ENCODE assay signal across 8 cellular contexts in the genomic region with DNA sequence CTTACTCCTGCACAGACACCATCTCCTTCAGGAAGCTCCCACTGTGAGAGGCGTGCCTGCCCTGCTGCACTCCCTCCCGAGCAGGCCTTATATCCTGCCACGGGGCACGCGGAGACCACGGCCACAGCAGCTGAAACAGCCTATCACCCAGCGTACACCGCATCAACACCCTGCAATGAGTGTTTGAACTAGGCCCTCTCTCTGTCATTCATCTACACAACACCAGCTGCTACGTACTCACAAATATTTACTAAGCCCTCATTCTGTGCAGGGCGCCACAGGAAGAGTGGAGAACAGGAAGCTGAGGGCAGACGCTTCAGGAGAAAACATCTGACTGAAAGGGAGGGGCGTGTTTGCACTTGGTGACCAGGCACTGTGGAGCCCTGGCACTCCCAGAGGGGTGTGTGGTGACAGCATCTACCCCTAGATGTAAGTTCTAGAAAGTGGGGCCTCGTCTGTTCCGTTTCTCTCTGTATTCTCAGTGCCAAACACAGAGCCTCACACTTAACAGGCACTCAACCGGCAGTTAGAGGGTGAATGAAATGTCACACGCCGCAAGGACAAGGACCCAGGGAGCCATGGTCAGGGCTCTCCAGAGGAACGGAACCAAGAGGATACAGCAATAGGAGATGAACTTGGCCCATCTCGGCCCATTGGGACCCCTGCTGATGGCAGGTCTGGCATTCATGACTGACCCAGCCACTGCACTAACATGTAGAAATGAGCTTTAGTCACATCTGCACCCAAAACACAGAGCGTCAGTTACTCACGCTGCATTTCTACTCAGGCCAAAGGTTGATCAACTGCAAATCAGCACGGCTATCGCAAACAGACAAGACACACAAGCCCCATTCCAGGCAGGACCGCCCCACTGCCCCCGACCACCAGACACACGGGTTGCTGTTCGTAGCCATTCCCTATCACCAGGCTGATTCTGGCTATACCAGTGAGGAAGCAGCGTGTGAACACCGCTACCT. TPM values are rescaled to one million over a fixed set of nuclear protein-coding genes. Genes with fewer than 3 reads are reported as not detected.
DNase-seq lines count a peak whose midpoint lies in the region; ATAC-seq and TF ChIP-seq lines count a peak whose summit lies in the region.

No MANE protein-coding gene starts in this region.

- POLR2A ChIA-PET in WTC11 (lab: Charles Lee): no interaction called here

- peak; percentile 62 for DNase-seq in COLO829 (ENCODE audit: low spot score)
- DNase-seq in NCI-H1417 (lab: John Stamatoyannopoulos, UW): peak; percentile 77 to 100 (median 96)
- no peak for DNase-seq in WTC11 (ENCODE audit: low spot score)
- DNase-seq in central memory CD4-positive, alpha-beta T cell: peak; percentile 89
- no peak for DNase-seq in NCI-H1048 (lab: John Stamatoyannopoulos, UW)

- H3K36me3 ChIP-seq in mesodermal cell (ENCODE audit: control insufficient read depth, insufficient read depth, low read length): peaks cover 35% of the 10 kb centered on the region
- no peaks in the 10 kb centered on the region for H3K36me3 ChIP-seq in stomach smooth muscle (ENCODE audit: control insufficient read depth in 2 of 2, insufficient read depth in 2 of 2, low read length in 2 of 2)

- no peaks in the 10 kb centered on the region for H3K9me3 Mint-ChIP-seq in WTC11

- H3K4me3 ChIP-seq in mesodermal cell (ENCODE audit: extremely low read depth, insufficient read depth, low read length, poor library complexity, severe bottlenecking) (no peak overlapping the region), stomach smooth muscle (ENCODE audit: low read length in 2 of 2) (peak overlapping the region in 1 of 2 donors; percentile 49)

- H3K4me1 Mint-ChIP-seq in WTC11: peaks cover 70% of the 10 kb centered on the region

- H3K9me3 ChIP-seq in mesodermal cell (ENCODE audit: control insufficient read depth, low read length): no peaks in the 10 kb centered on the region
- H3K9me3 ChIP-seq in stomach smooth muscle (ENCODE audit: control insufficient read depth in 2 of 2, low read length in 2 of 2): no peaks in the 10 kb centered on the region

- WGBS in mesodermal cell (ENCODE audit: insufficient coverage in 2 of 2), 2 experiments: 72 to 83% methylated on average over 21 to 24 of the region's 29 CpGs

- H3K4me1 ChIP-seq in mesodermal cell (ENCODE audit: control insufficient read depth, insufficient read depth, low read length, poor library complexity, severe bottlenecking): peaks cover 27% of the 10 kb centered on the region
- peaks cover 74% of the 10 kb centered on the region for H3K4me1 ChIP-seq in stomach smooth muscle (ENCODE audit: control insufficient read depth, insufficient read depth, low read length)

- CTCF ChIA-PET in WTC11 (lab: Charles Lee): interaction anchor here (1.1 to 1.5 kb wide), 3 partner anchors 60 to 158 kb away, joined by 3 to 5 read pairs (median 3); no protein-coding TSS in a partner anchor

- no peaks in the 10 kb centered on the region for H3K27me3 ChIP-seq in stomach smooth muscle (ENCODE audit: control insufficient read depth in 1 of 2, insufficient read depth in 2 of 2, low read length in 2 of 2)

- ATAC-seq in WTC11: peak; percentile 46
- ATAC-seq in HG03520 (IDR thresholded peaks at IDR 0.05; ENCODE audit: unreplicated experiment): no peak

- 0 out of 2 replicates have a peak overlapping the region, but pooled peaks have one; percentile 12 for H3K4me3 Mint-ChIP-seq in WTC11

- no peaks in the 10 kb centered on the region for H3K36me3 Mint-ChIP-seq in WTC11

- peak overlapping the region; percentile 65 for H3K27ac ChIP-seq in mesodermal cell (ENCODE audit: low read depth, low read length, severe bottlenecking)
- H3K27ac ChIP-seq in stomach smooth muscle (ENCODE audit: low read length): peak overlapping the region; percentile 55

- no peaks in the 10 kb centered on the region for H3K27me3 Mint-ChIP-seq in WTC11 (ENCODE audit: low read depth)

- TF ChIP-seq CTCF in WTC11 (IDR thresholded peaks at IDR 0.05): no peak

- peak overlapping the region; percentile 82 for H3K27ac Mint-ChIP-seq in WTC11

- H3K9ac ChIP-seq in stomach smooth muscle (ENCODE audit: low read length in 2 of 2): peak overlapping the region in 1 of 2 donors; percentile 36

TF ChIP-seq in WTC11, 78 proteins besides CTCF, POLR2A, EP300 and RAD21:
- no peak for TF ChIP-seq GRHL2 (CRISPR knock-in tag; IDR thresholded peaks at IDR 0.05; ENCODE audit: insufficient replicate concordance, severe bottlenecking)
- TF ChIP-seq GABPB1 (CRISPR knock-in tag; IDR thresholded peaks at IDR 0.05): peak; percentile 65; the same call in 1 of the 2 replicates
- TF ChIP-seq, protein P1, sequence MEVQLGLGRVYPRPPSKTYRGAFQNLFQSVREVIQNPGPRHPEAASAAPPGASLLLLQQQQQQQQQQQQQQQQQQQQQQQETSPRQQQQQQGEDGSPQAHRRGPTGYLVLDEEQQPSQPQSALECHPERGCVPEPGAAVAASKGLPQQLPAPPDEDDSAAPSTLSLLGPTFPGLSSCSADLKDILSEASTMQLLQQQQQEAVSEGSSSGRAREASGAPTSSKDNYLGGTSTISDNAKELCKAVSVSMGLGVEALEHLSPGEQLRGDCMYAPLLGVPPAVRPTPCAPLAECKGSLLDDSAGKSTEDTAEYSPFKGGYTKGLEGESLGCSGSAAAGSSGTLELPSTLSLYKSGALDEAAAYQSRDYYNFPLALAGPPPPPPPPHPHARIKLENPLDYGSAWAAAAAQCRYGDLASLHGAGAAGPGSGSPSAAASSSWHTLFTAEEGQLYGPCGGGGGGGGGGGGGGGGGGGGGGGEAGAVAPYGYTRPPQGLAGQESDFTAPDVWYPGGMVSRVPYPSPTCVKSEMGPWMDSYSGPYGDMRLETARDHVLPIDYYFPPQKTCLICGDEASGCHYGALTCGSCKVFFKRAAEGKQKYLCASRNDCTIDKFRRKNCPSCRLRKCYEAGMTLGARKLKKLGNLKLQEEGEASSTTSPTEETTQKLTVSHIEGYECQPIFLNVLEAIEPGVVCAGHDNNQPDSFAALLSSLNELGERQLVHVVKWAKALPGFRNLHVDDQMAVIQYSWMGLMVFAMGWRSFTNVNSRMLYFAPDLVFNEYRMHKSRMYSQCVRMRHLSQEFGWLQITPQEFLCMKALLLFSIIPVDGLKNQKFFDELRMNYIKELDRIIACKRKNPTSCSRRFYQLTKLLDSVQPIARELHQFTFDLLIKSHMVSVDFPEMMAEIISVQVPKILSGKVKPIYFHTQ (CRISPR knock-in tag; IDR thresholded peaks at IDR 0.05): no peak

RNA-seq across cellular contexts. Expression of a gene that starts 15.7 kb away (rescaled TPM):
- 74.5 to 76.3 TPM (median 75.6 TPM) in 3 replicates for total RNA-seq in WTC11 (2021)
- polyA plus RNA-seq in mesodermal cell (2013, experiment 1 of 2): 62.1 TPM
- 52.9 TPM for polyA plus RNA-seq in mesodermal cell (2013, experiment 2 of 2)

RNA-seq across cellular contexts. Expression of a gene that starts 48.2 kb away (rescaled TPM):
- total RNA-seq in WTC11 (2021): 4.6 to 5.8 TPM (median 5.3 TPM) in 3 replicates
- 3.2 TPM for polyA plus RNA-seq in mesodermal cell (2013, experiment 1 of 2)
- 3.2 TPM for polyA plus RNA-seq in mesodermal cell (2013, experiment 2 of 2)

RNA-seq across cellular contexts. Expression of a gene that starts 57.6 kb away (rescaled TPM):
- total RNA-seq in WTC11 (2021): 2.5 to 3.3 TPM (median 3.3 TPM) in 3 replicates
- polyA plus RNA-seq in mesodermal cell (2013, experiment 1 of 2): 3.7 TPM
- 2.8 TPM for polyA plus RNA-seq in mesodermal cell (2013, experiment 2 of 2)

RNA-seq across cellular contexts. Expression of a gene that starts 58.7 kb away (rescaled TPM):
- 260 to 261 TPM (median 260 TPM) in 3 replicates for total RNA-seq in WTC11 (2021)
- 235 TPM for polyA plus RNA-seq in mesodermal cell (2013, experiment 1 of 2)
- polyA plus RNA-seq in mesodermal cell (2013, experiment 2 of 2): 196 TPM

Comparison
In these comparisons a context has a peak if more than half of its experiments do, and no peak if none do; other contexts are left out.
1. DNase-seq: peak in COLO829 (single experiment), NCI-H1417 (3 of 3) and central memory CD4-positive, alpha-beta T cell (single experiment); none in WTC11 (single experiment) and NCI-H1048 (single experiment).